ENCODE assay signal across 9 cellular contexts in genomic region chr1:41537788-41538351, GRCh38. TPM values are rescaled to one million over a fixed set of nuclear protein-coding genes. Genes with fewer than 3 reads are reported as not detected.
A peak's percentile ranks its signal among the peaks of the same experiment; 100 is the strongest.
DNase-seq lines count a peak whose midpoint lies in the region; ATAC-seq, FAIRE-seq and TF ChIP-seq lines count a peak whose summit lies in the region.
"Had no signal": no experiment of that assay in that cellular context is flagged by ENCODE, and none has a peak within 500 bp of the region (broad histone marks: within the 10 kb centered on the region; RNA-seq: fewer than 3 reads in every experiment).

No MANE protein-coding gene starts in this region.

- TF ChIP-seq CTCF in AG04450 (IDR thresholded peaks at IDR 0.05; ENCODE audit: low read depth, low read length) (no peak), WTC11 (IDR thresholded peaks at IDR 0.05) (no peak)

- H3K27ac Mint-ChIP-seq in activated T-helper 17 cell treated with anti-CD3 and anti-CD28 coated beads, Interleukin-2, amount 50 U/mL, for 72 hours, result peak overlapping the region; percentile 20
- H3K27ac Mint-ChIP-seq in WTC11, result no peak overlapping the region

- no peak for FAIRE-seq in GM19239 (lab: Jason Lieb, UNC)

- ATAC-seq in activated T-helper 17 cell treated with anti-CD3 and anti-CD28 coated beads, Interleukin-2, amount 50 U/mL, for 72 hours (replicated peaks), result no peak
- ATAC-seq in WTC11 (no peak), HG03432 (IDR thresholded peaks at IDR 0.05; ENCODE audit: unreplicated experiment) (no peak)

- no peak overlapping the region for H3K4me3 ChIP-seq in AG04450 (ENCODE audit: low read depth, low read length)
- H3K4me3 ChIP-seq in MG63, result no peak overlapping the region

- no peaks in the 10 kb centered on the region for H3K27me3 ChIP-seq in AG04450 (ENCODE audit: control insufficient read depth, insufficient read depth, low read length)
- H3K27me3 ChIP-seq in MG63, result no peaks in the 10 kb centered on the region

- CTCF ChIA-PET in AG04450 (lab: Charles Lee) (interaction anchor here (3.2 kb wide), 1 partner anchor 22 kb away, joined by 22 read pairs; no protein-coding TSS in a partner anchor), WTC11 (lab: Charles Lee) (interaction anchor here (1.2 to 4.1 kb wide), 3 partner anchors 22 to 46 kb away, joined by 3 to 22 read pairs (median 3); no protein-coding TSS in a partner anchor)

- H3K36me3 ChIP-seq in MG63, result no peaks in the 10 kb centered on the region

- no peaks in the 10 kb centered on the region for H3K27me3 Mint-ChIP-seq in activated T-helper 17 cell treated with anti-CD3 and anti-CD28 coated beads, Interleukin-2, amount 50 U/mL, for 72 hours
- H3K27me3 Mint-ChIP-seq in WTC11 (ENCODE audit: low read depth), result no peaks in the 10 kb centered on the region; the same call in 1 of the 2 replicates

- H3K9me3 Mint-ChIP-seq in activated T-helper 17 cell treated with anti-CD3 and anti-CD28 coated beads, Interleukin-2, amount 50 U/mL, for 72 hours, result no peaks in the 10 kb centered on the region
- H3K9me3 Mint-ChIP-seq in WTC11, result no peaks in the 10 kb centered on the region

- H3K27ac ChIP-seq in AG04450 (ENCODE audit: low read depth, low read length), result no peak overlapping the region

- peaks cover 81% of the 10 kb centered on the region for H3K36me3 Mint-ChIP-seq in activated T-helper 17 cell treated with anti-CD3 and anti-CD28 coated beads, Interleukin-2, amount 50 U/mL, for 72 hours (ENCODE audit: low read depth)
- H3K36me3 Mint-ChIP-seq in WTC11, result no peaks in the 10 kb centered on the region

- peaks cover 21% of the 10 kb centered on the region for H3K4me1 Mint-ChIP-seq in activated T-helper 17 cell treated with anti-CD3 and anti-CD28 coated beads, Interleukin-2, amount 50 U/mL, for 72 hours
- no peaks in the 10 kb centered on the region for H3K4me1 Mint-ChIP-seq in WTC11

- POLR2A ChIA-PET in AG04450 (lab: Yijun Ruan, JAX) (interaction anchor here (0.7 to 0.9 kb wide), 2 partner anchors 135 to 268 kb away, joined by 3 read pairs; no protein-coding TSS in a partner anchor), WTC11 (lab: Charles Lee) (no interaction called here)

- H3K4me3 Mint-ChIP-seq in activated T-helper 17 cell treated with anti-CD3 and anti-CD28 coated beads, Interleukin-2, amount 50 U/mL, for 72 hours, result no peak overlapping the region
- H3K4me3 Mint-ChIP-seq in WTC11, result no peak overlapping the region

- H3K9me3 ChIP-seq in AG04450 (ENCODE audit: control insufficient read depth, insufficient read depth, low read length) (no peaks in the 10 kb centered on the region; the same call in 1 of the 2 replicates), MG63 (no peaks in the 10 kb centered on the region)

- DNase-seq in AG04450 (ENCODE audit: low read depth, low spot score), result peak; percentile 69
- peak; percentile 87 for DNase-seq in MG63
- peak; percentile 41 for DNase-seq in kidney glomerular epithelial cell (lab: John Stamatoyannopoulos, UW)
- no peak for DNase-seq in GM19239 (ENCODE audit: insufficient read length, low spot score)
- DNase-seq in WTC11 (ENCODE audit: low spot score), result no peak
- DNase-seq in DMS 273 treated with DMSO at 0.1 percent for 48 hours (lab: John Stamatoyannopoulos, UW), result no peak

TF ChIP-seq in WTC11, 78 proteins besides CTCF, POLR2A, EP300 and RAD21:
- no peak for TF ChIP-seq CREM (CRISPR knock-in tag; IDR thresholded peaks at IDR 0.05)
- TF ChIP-seq NR1H2 (CRISPR knock-in tag; IDR thresholded peaks at IDR 0.05), result no peak
- no peak for TF ChIP-seq ZMAT4 (CRISPR knock-in tag; IDR thresholded peaks at IDR 0.05)
- no peak for TF ChIP-seq NFYB (CRISPR knock-in tag; conservative IDR thresholded peaks at IDR 0.05; ENCODE audit: low read depth)
- TF ChIP-seq IRF2 (CRISPR knock-in tag; IDR thresholded peaks at IDR 0.05; ENCODE audit: borderline replicate concordance, low read depth), result no peak
- TF ChIP-seq MXD4 (CRISPR knock-in tag; IDR thresholded peaks at IDR 0.05; ENCODE audit: borderline replicate concordance), result no peak
- no peak for TF ChIP-seq MAX (CRISPR knock-in tag; IDR thresholded peaks at IDR 0.05)
- no peak for TF ChIP-seq ZNF219 (CRISPR knock-in tag; IDR thresholded peaks at IDR 0.05; ENCODE audit: borderline replicate concordance)
- no peak for TF ChIP-seq ZNF512 (CRISPR knock-in tag; IDR thresholded peaks at IDR 0.05; ENCODE audit: borderline replicate concordance)
- no peak for TF ChIP-seq ARID4B (CRISPR knock-in tag; IDR thresholded peaks at IDR 0.05; ENCODE audit: borderline replicate concordance)
- TF ChIP-seq NR2C2 (CRISPR knock-in tag; IDR thresholded peaks at IDR 0.05), result no peak
- TF ChIP-seq ZNF423 (CRISPR knock-in tag; IDR thresholded peaks at IDR 0.05), result no peak
- TF ChIP-seq FOXK1 (CRISPR knock-in tag; IDR thresholded peaks at IDR 0.05), result no peak

RNA-seq across cellular contexts. Expression of gene EDN2, which starts 53.4 kb away (rescaled TPM):
- 0.19 and 0.21 TPM in 2 replicates for polyA plus RNA-seq in AG04450 (2011; rRNA removed)
- polyA minus RNA-seq in AG04450 (2011; rRNA and poly(A)+ RNA removed), result not detected in 2 replicates
- total RNA-seq in MG63 (2014; rRNA removed; shearing (Covaris generic); ENCODE audit: low replicate concordance), result 3.0 and 4.7 TPM in 2 replicates
- not detected for total RNA-seq in activated T-helper 17 cell treated with anti-CD3 and anti-CD28 coated beads, Interleukin-2, amount 50 U/mL, for 72 hours
- total RNA-seq in WTC11 (2021), result 0.33 to 0.39 TPM in 2 of 3 replicates, not detected in the other
- total RNA-seq: T-helper 2 cell treated with Interferon-gamma antibody and Interleukin-4, amounts not matched to agents 100 ng/mL and 5 ng/mL, for 36 hours had no signal

Comparison
In these comparisons a context has a peak if more than half of its experiments do, and no peak if none do; other contexts are left out.
1. DNase-seq: peak in AG04450 (single experiment), MG63 (single experiment) and kidney glomerular epithelial cell (single experiment); none in GM19239 (single experiment), WTC11 (single experiment) and DMS 273 treated with DMSO at 0.1 percent for 48 hours (single experiment).